In genomic region chr3:99859855-99860254, GRCh38 we compare ENCODE assay signal across 12 cellular contexts. TPM values are rescaled to one million over a fixed set of nuclear protein-coding genes. Genes with fewer than 3 reads are reported as not detected.
DNase-seq lines count a peak whose midpoint lies in the region; TF ChIP-seq lines count a peak whose summit lies in the region.
"Had no signal": no experiment of that assay in that cellular context is flagged by ENCODE, and none has a peak within 500 bp of the region (broad histone marks: within the 10 kb centered on the region; RNA-seq: fewer than 3 reads in every experiment).

No MANE protein-coding gene starts in this region.

- H3K27me3 ChIP-seq in brain microvascular endothelial cell (replicated peaks) (no peaks in the 10 kb centered on the region), suprapubic skin (no peaks in the 10 kb centered on the region), H7 (ENCODE audit: control insufficient read depth, insufficient read depth, low read length) (no peaks in the 10 kb centered on the region)
- H3K27me3 ChIP-seq: testis had no signal

- WGBS in suprapubic skin = 26% methylated on average over 1 of the region's 1 CpG

- H3K36me3 ChIP-seq in HEK293 (ENCODE audit: control insufficient read depth in 2 of 2, insufficient read depth in 1 of 2, low read length in 2 of 2) (no peaks in the 10 kb centered on the region), brain microvascular endothelial cell (replicated peaks) (peaks cover 16% of the 10 kb centered on the region), suprapubic skin (peaks cover 10% of the 10 kb centered on the region), H7 (replicated peaks; ENCODE audit: control insufficient read depth, insufficient read depth, low read length) (no peaks in the 10 kb centered on the region)

- TF ChIP-seq CTCF in HEK293 (tag by site-specific recombination; IDR thresholded peaks at IDR 0.05) (no peak), brain microvascular endothelial cell (IDR thresholded peaks at IDR 0.05; ENCODE audit: low read depth, low read length, missing control alignments) (no peak), suprapubic skin (IDR thresholded peaks at IDR 0.05) (no peak)

- in situ Hi-C loops in brain microvascular endothelial cell (cut with HindIII; ENCODE audit: low pct_ligation_motif_present, low sequenced_read_pairs) = no loop called here

- no peak for DNase-seq in brain microvascular endothelial cell
- DNase-seq in iris pigment epithelial cell (ENCODE audit: low read depth) = peak; percentile 96
- DNase-seq in suprapubic skin (ENCODE audit: low spot score in 2 of 2) = no peak
- no peak for DNase-seq in H7
- DNase-seq in NCI-H1417 treated with DMSO at 0.1 percent for 48 hours (lab: John Stamatoyannopoulos, UW) = no peak
- DNase-seq in DMS53 (lab: John Stamatoyannopoulos, UW) = no peak
- no peak for DNase-seq in mesenteric fat pad (ENCODE audit: low spot score)
- DNase-seq: cortex of kidney, islet precursor cell, NCI-H1436 treated with DMSO at 0.1 percent for 48 hours, testis had no signal

- TF ChIP-seq POLR2A in suprapubic skin (IDR thresholded peaks at IDR 0.05) = no peak

- POLR2A ChIA-PET in HEK293 (lab: Yijun Ruan, JAX) = interaction anchor here (0.5 kb wide), 1 partner anchor 56 kb away, joined by 3 read pairs; no protein-coding TSS in a partner anchor

- H3K27ac ChIP-seq in HEK293 (ENCODE audit: extremely low read depth, low read depth, low read length) (no peak overlapping the region), brain microvascular endothelial cell (peak overlapping the region; percentile 64), suprapubic skin (peak overlapping the region; percentile 39)
- H3K27ac ChIP-seq: testis had no signal

- CTCF ChIA-PET in HEK293 (lab: Yijun Ruan, JAX) = interaction anchor here (0.7 to 1.2 kb wide), 3 partner anchors 9 to 209 kb away, joined by 3 to 4 read pairs (median 3); no protein-coding TSS in a partner anchor

- H3K9me3 ChIP-seq in HEK293 (ENCODE audit: control insufficient read depth, insufficient read depth, low read depth, low read length) (no peaks in the 10 kb centered on the region), suprapubic skin (no peaks in the 10 kb centered on the region)
- H3K9me3 ChIP-seq: testis had no signal

- H3K4me1 ChIP-seq in HEK293 (ENCODE audit: control insufficient read depth, insufficient read depth, low read length) = peaks cover 9% of the 10 kb centered on the region
- H3K4me1 ChIP-seq in suprapubic skin = peaks cover 13% of the 10 kb centered on the region
- H3K4me1 ChIP-seq: testis had no signal

- TF ChIP-seq EP300 in suprapubic skin (IDR thresholded peaks at IDR 0.05) = no peak

- H3K4me3 ChIP-seq in HEK293 (ENCODE audit: low read depth, low read length) = no peak overlapping the region
- no peak overlapping the region for H3K4me3 ChIP-seq in brain microvascular endothelial cell (ENCODE audit: low read depth, low read length)
- H3K4me3 ChIP-seq in suprapubic skin = no peak overlapping the region
- H3K4me3 ChIP-seq in H7 (ENCODE audit: insufficient read depth, low read depth, low read length) = no peak overlapping the region
- H3K4me3 ChIP-seq: testis had no signal

TF ChIP-seq in HEK293, 187 proteins besides CTCF, POLR2A, EP300 and RAD21:
- TF ChIP-seq ZNF174 (tag by site-specific recombination; IDR thresholded peaks at IDR 0.05) = no peak
- 0 out of 2 replicates have a peak, but pooled peaks have one; percentile 15 for TF ChIP-seq ZNF366 (tag by site-specific recombination; conservative IDR thresholded peaks at IDR 0.05)
- no peak for TF ChIP-seq ZBTB44 (tag by site-specific recombination; IDR thresholded peaks at IDR 0.05)
- no peak for TF ChIP-seq ZNF785 (tag by site-specific recombination; IDR thresholded peaks at IDR 0.05)
- TF ChIP-seq ZFP41 (tag by site-specific recombination; IDR thresholded peaks at IDR 0.05; ENCODE audit: borderline replicate concordance) = no peak

RNA-seq across cellular contexts. Expression of gene CMSS1, which starts 42.2 kb away (rescaled TPM):
- 10 to 100 TPM; 13.2 to 17.1 (median 13.5) TPM for total RNA-seq in suprapubic skin
- total RNA-seq in H7 (2014; rRNA removed; shearing (Covaris generic)) = 42.3 and 44.6 TPM in 2 replicates
- total RNA-seq in mesenteric fat pad = 51.5 TPM
